ENCODE assay signal across 14 cellular contexts in the genomic region with DNA sequence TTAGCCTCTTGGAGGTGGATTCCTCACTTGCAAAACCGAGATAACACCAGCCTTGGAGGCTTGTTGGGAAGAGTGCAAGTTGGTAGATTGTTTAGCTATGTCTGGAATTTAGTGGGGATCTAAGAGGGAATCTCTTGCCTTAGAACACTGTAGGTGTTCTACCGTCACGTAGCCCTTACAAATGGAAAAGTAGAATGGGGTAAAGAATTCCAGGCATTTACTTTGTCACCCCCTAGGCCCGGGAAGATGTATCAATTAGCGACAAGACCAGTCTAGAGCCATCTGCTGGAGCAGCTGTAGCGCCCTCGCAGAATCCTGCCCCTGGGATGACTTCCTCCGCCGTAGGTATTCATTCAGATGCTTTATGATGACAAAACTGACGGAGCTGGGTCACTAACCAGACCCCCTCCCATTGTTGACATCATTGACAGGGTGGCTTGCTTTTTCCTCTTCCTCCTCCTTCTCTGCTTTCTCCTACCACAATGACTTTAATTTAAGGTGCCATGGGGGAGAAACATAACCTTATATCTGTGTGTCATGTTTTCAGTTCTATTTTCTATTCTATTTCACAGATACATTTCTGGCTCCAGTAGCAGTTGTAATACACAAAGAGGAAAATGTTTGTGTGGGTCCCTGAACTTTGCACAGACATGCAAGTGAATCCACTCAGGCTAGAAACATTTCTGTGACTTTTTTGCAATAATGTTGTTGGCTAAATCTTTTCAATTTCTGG.
"Had no signal": no experiment of that assay in that cellular context is flagged by ENCODE, and none has a peak within 500 bp of the region (broad histone marks: within the 10 kb centered on the region; RNA-seq: fewer than 3 reads in every experiment).

No MANE protein-coding gene starts in this region.

- ATAC-seq: activated naive CD8-positive, alpha-beta T cell treated with anti-CD3 and anti-CD28 coated beads, Interleukin-2, amount 50 U/mL, for 24 hours; left lobe of liver; psoas muscle had no signal

- DNase-seq: activated CD4-positive, alpha-beta T cell treated with anti-CD3 and anti-CD28 coated beads for 48 hours; activated CD8-positive, alpha-beta memory T cell treated with anti-CD3 and anti-CD28 coated beads for 24 hours; activated naive CD4-positive, alpha-beta T cell treated with Interleukin-2 at 50 U/mL for 16 hours; activated naive CD8-positive, alpha-beta T cell treated with anti-CD3 and anti-CD28 coated beads, Interleukin-2, amount 50 U/mL, for 24 hours; caudate nucleus; cortex of kidney; effector CD8-positive, alpha-beta T cell; mammary epithelial cell; psoas muscle; sigmoid colon; stimulated activated CD4-positive, alpha-beta T cell treated with anti-CD3 and anti-CD28 coated beads, Interleukin-12 subunit alpha, Interleukin-12 subunit beta, amount 100 ng/mL, for 4 hours; stimulated activated naive CD4-positive, alpha-beta T cell treated with Interleukin-2 at 50 U/mL for 16 hours; upper lobe of left lung had no signal
